ENCODE assay signal across 8 cellular contexts in the genomic region with DNA sequence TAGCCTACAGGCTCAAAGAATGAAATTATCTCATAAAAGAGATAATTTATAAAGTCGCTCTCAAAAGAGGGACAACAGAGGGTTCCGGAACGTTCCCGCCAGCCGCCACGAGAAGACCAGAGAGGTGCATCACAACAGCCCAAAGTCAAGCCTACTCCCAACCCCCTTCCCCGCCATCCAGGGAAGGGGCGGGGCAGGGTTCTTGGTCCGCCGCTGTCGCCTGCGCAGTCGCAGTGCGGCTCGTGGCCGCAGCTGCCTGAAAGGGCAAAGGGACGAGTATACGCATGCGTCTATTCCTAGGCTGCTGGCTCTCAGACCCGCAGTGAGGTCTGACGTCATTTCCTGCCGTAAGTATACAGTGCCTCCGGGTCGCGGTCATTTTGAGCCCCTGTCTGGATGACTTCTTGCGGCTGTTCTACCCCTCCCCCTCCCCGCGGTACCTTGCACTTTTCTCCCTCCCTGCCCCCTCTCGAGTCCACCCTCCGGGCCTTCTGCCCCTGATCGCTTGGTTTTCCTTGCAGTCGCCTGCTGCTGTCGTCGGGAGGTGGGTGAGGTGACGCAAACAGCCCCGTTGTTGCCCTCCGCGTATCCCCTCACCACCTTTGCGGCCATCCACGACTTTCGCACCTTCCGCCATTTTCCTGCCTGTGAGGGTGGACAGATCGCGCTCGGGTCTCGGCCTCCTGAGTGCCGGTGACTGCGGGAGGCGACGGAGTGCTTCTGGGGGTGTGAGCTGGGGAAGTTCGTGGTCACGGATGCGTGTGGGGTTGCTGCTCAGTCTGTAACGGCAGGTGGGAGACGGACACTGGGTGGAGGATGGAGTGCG. TPM values are rescaled to one million over a fixed set of nuclear protein-coding genes. Genes with fewer than 3 reads are reported as not detected.
DNase-seq lines count a peak whose midpoint lies in the region; ATAC-seq and TF ChIP-seq lines count a peak whose summit lies in the region.

TSS of gene OCIAD1 (plus strand) at position 383 of the 826 bp plus-strand sequence. CDS start 1,537 bp downstream, outside the sequence.

- peak within 1 kb of the TSS; percentile 94 for H3K4me3 ChIP-seq in CD8-positive, alpha-beta memory T cell (ENCODE audit: low read length)
- peak within 1 kb of the TSS; percentile 99 for H3K4me3 ChIP-seq in lung

- H3K4me3 Mint-ChIP-seq in CD8-positive, alpha-beta memory T cell, result peak within 1 kb of the TSS; percentile 95 to 100 (median 100)

- no peak for TF ChIP-seq CTCF in lung (IDR thresholded peaks at IDR 0.05; ENCODE audit: control extremely low read depth, extremely low read depth)

- WGBS in lung, 2 donors, result 0 to 1% methylated on average over 56 of the region's 56 CpGs

- peaks cover 11% of the 10 kb centered on the region for H3K36me3 ChIP-seq in CD8-positive, alpha-beta memory T cell (ENCODE audit: insufficient read depth, low read length)
- peaks cover 8 to 9% of the 10 kb centered on the region in 2 donors for H3K36me3 ChIP-seq in lung (ENCODE audit: control insufficient read depth in 2 of 2, insufficient read depth in 2 of 2, low read length in 2 of 2)

- CTCF ChIA-PET in CD8-positive, alpha-beta memory T cell (lab: Charles Lee), result interaction anchor here (1.3 to 2.1 kb wide), 3 partner anchors 51 to 252 kb away, joined by 3 to 8 read pairs (median 3); partner anchors contain the start of genes FRYL and OCIAD2

- H3K9me3 Mint-ChIP-seq in CD8-positive, alpha-beta memory T cell, result peaks cover 0 to 4% (median 0%) of the 10 kb centered on the region in 5 donors

- H3K27me3 Mint-ChIP-seq in CD8-positive, alpha-beta memory T cell, result peaks cover 6 to 7% of the 10 kb centered on the region in 2 donors

- DNase-seq in CD8-positive, alpha-beta memory T cell, result peak; percentile 91 to 98 (median 94)
- DNase-seq in HS-5 (ENCODE audit: low read depth) (peak; percentile 95), lung (ENCODE audit: low spot score) (peak; percentile 98)
- DNase-seq in NK-92 treated with Interleukin-12 subunit alpha and Interleukin-12 subunit beta, amount 100 ng/mL, for 24 hours (lab: John Stamatoyannopoulos, UW), result peak; percentile 97
- DNase-seq in activated CD8-positive, alpha-beta memory T cell treated with anti-CD3 and anti-CD28 coated beads for 24 hours, result peak; percentile 92
- DNase-seq in effector CD8-positive, alpha-beta T cell (lab: John Stamatoyannopoulos, UW), result peak; percentile 88
- peak; percentile 74 to 90 (median 86) for DNase-seq in stimulated activated CD4-positive, alpha-beta T cell treated with anti-CD3 and anti-CD28 coated beads, TNF-alpha, amount 100 ng/mL, for 4 hours (ENCODE audit: low read depth in 3 of 3)

- peak within 1 kb of the TSS; percentile 100 for H3K27ac Mint-ChIP-seq in CD8-positive, alpha-beta memory T cell

- no peaks in the 10 kb centered on the region for H3K9me3 ChIP-seq in CD8-positive, alpha-beta memory T cell (ENCODE audit: low read length)
- H3K9me3 ChIP-seq in lung (ENCODE audit: control insufficient read depth in 2 of 2, insufficient read depth in 1 of 2, low read length in 1 of 2), result no peaks in the 10 kb centered on the region

- no peaks in the 10 kb centered on the region for H3K27me3 ChIP-seq in CD8-positive, alpha-beta memory T cell (ENCODE audit: insufficient read depth, low read length, poor library complexity, severe bottlenecking)
- H3K27me3 ChIP-seq in lung (ENCODE audit: control insufficient read depth, insufficient read depth), result no peaks in the 10 kb centered on the region

- ATAC-seq in GM19468 (IDR thresholded peaks at IDR 0.05; ENCODE audit: extremely low read depth, unreplicated experiment), result peak; percentile 99
- ATAC-seq in lung (ENCODE audit: insufficient read depth, low FRiP score), result peak; percentile 98

- POLR2A ChIA-PET in CD8-positive, alpha-beta memory T cell (lab: Charles Lee), result interaction anchor here (0.8 to 1.3 kb wide), 2 partner anchors 17 to 51 kb away, joined by 3 to 8 read pairs; partner anchors contain the start of gene FRYL

- peaks cover 5 to 34% (median 8%) of the 10 kb centered on the region in 3 donors for H3K36me3 Mint-ChIP-seq in CD8-positive, alpha-beta memory T cell

- peak within 1 kb of the TSS; percentile 95 for H3K27ac ChIP-seq in CD8-positive, alpha-beta memory T cell (ENCODE audit: low read depth, low read length)
- H3K27ac ChIP-seq in lung (ENCODE audit: low read depth in 1 of 2, low read length in 1 of 2), result peak within 1 kb of the TSS; percentile 97 to 98

- peaks cover 22 to 36% (median 30%) of the 10 kb centered on the region in 3 donors for H3K4me1 Mint-ChIP-seq in CD8-positive, alpha-beta memory T cell

- peaks cover 19% of the 10 kb centered on the region for H3K4me1 ChIP-seq in CD8-positive, alpha-beta memory T cell (ENCODE audit: insufficient read depth, low read length)
- peaks cover 0 to 2% of the 10 kb centered on the region in 2 donors for H3K4me1 ChIP-seq in lung (ENCODE audit: control insufficient read depth in 2 of 2, insufficient read depth in 2 of 2, low read length in 2 of 2)

RNA-seq across cellular contexts. Expression of gene OCIAD1, which starts in this region (rescaled TPM):
- total RNA-seq in CD8-positive, alpha-beta memory T cell, result 100 to 1,000 TPM; 114 to 115 TPM
- polyA plus RNA-seq in CD8-positive, alpha-beta memory T cell, result 151 TPM
- total RNA-seq in lung, result 100 to 1,000 TPM; 106 to 120 TPM
- polyA plus RNA-seq in lung, result 100 to 1,000 TPM; 116 to 118 TPM

Comparison
In these comparisons a context has a peak if more than half of its experiments do, and no peak if none do; other contexts are left out.
1. Peak in every context shown above with its lines: DNase-seq, ATAC-seq, H3K4me3 ChIP-seq and H3K27ac ChIP-seq.